Comparison of ENCODE assay signal across 19 cellular contexts in the genomic region with DNA sequence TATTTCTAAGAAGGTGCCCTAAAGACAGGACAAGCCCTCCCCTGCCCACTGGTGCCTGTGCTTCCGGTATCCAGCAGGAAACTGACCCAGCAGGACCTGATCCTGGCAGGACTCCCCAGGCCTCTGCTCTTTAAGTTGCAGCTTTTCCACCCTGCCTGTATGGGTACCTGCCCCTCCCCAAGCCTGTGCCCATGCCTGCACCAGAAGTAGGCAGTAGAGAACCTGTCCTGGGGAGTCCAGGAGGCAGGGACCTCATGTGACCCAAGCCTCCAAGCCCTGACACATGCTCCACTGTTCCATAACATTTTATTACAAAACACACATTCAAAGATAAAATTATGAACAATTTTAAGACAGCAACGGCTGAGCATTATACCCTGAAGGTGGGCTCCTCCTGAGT.
"Had no signal": no experiment of that assay in that cellular context is flagged by ENCODE, and none has a peak within 500 bp of the region (broad histone marks: within the 10 kb centered on the region; RNA-seq: fewer than 3 reads in every experiment).

No MANE protein-coding gene starts in this region.

- ATAC-seq: esophagus mucosa; left colon; left ventricle myocardium superior; naive thymus-derived CD4-positive, alpha-beta T cell had no signal

- H3K4me3 Mint-ChIP-seq: naive thymus-derived CD4-positive, alpha-beta T cell; nephron progenitor cell had no signal

- DNase-seq: cortex of kidney; effector memory CD4-positive, alpha-beta T cell; heart left ventricle; hippocampal formation; left colon; left ventricle myocardium superior; naive thymus-derived CD4-positive, alpha-beta T cell; nephron progenitor cell; right lobe of liver; stimulated activated CD4-positive, alpha-beta T cell treated with anti-CD3 and anti-CD28 coated beads, Interleukin-15, amount 100 ng/mL, for 24 hours; stimulated activated CD4-positive, alpha-beta T cell treated with anti-CD3 and anti-CD28 coated beads, Interleukin-1b, Interleukin-23, amount 100 ng/mL, for 48 hours; stimulated activated CD4-positive, alpha-beta T cell treated with anti-CD3 and anti-CD28 coated beads, Interleukin-4, amount 100 ng/mL, for 24 hours; stimulated activated naive CD4-positive, alpha-beta T cell; thyroid gland; upper lobe of left lung; uterus had no signal

- H3K9me3 Mint-ChIP-seq: nephron progenitor cell had no signal

- H3K9me3 ChIP-seq: heart left ventricle, prostate gland, right lobe of liver, suprapubic skin, thyroid gland, upper lobe of left lung, uterus had no signal
